Comparison of ENCODE assay signal across 2 cellular contexts in the genomic region with DNA sequence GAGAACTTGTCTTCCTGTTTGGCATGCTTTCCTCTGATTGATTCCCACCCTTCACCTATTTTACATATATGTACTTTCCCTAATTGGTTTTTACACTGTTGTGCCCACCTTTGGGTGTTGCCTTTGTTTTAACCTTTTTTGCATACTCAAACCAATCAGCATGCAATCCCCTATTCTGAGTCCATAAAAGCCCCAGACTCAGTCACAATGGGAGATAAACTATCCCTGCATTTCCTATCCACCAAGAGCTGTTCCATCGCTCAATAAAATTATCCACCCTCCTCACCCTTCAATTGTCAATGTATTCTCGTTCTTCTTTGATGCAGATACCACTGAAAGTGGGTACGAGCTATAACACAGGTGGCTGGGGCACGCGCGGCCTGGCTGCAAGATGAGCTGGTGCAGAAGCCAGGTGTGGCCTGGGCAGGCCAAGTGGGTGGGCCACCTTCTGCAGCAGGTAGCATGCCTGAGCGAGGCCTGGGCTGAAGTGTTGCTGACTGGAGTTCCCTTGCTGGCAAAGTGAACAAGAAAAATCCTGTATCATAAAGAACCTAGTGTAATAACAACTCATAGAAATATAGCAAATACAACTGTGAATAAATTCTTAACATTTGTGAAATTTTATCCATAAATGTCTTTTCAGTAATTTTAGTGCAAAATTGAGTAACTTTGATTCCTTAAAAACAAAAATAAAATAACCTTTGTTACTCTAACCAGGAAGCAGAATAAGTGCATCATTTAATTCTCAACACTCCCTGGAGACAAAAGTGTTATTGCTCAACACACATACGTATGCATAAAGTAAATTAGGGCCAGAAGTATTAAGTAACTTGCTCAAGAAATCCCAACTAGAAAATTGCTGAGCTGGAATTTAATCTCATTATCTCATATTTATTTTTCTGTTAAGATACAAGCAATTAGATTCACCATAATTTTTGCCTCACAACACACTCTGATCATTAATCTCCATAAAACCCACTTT.
TF ChIP-seq lines count a peak whose summit lies in the region.

No MANE protein-coding gene starts in this region.

TF ChIP-seq in IMR-90, 13 proteins besides CTCF, POLR2A, EP300 and RAD21:
- TF ChIP-seq CEBPB (IDR thresholded peaks at IDR 0.05; ENCODE audit: low read depth, low read length): 0 out of 2 replicates have a peak, but pooled peaks have one; percentile 21
- TF ChIP-seq, protein P1, sequence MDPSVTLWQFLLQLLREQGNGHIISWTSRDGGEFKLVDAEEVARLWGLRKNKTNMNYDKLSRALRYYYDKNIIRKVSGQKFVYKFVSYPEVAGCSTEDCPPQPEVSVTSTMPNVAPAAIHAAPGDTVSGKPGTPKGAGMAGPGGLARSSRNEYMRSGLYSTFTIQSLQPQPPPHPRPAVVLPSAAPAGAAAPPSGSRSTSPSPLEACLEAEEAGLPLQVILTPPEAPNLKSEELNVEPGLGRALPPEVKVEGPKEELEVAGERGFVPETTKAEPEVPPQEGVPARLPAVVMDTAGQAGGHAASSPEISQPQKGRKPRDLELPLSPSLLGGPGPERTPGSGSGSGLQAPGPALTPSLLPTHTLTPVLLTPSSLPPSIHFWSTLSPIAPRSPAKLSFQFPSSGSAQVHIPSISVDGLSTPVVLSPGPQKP (IDR thresholded peaks at IDR 0.05; ENCODE audit: borderline replicate concordance, low read depth, low read length): no peak
TF ChIP-seq in IMR-90: peak in this region for 1.

TF ChIP-seq in H1, 55 proteins besides CTCF, POLR2A, EP300 and RAD21:
- TF ChIP-seq, protein P2, sequence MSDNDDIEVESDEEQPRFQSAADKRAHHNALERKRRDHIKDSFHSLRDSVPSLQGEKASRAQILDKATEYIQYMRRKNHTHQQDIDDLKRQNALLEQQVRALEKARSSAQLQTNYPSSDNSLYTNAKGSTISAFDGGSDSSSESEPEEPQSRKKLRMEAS (IDR thresholded peaks at IDR 0.05): 0 out of 2 replicates have a peak, but pooled peaks have one; percentile 14
- TF ChIP-seq, protein P3, sequence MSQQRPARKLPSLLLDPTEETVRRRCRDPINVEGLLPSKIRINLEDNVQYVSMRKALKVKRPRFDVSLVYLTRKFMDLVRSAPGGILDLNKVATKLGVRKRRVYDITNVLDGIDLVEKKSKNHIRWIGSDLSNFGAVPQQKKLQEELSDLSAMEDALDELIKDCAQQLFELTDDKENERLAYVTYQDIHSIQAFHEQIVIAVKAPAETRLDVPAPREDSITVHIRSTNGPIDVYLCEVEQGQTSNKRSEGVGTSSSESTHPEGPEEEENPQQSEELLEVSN (IDR thresholded peaks at IDR 0.05): no peak
TF ChIP-seq in H1: peak in this region for 1.
